8 cellular contexts compared by ENCODE assay signal in the genomic region with DNA sequence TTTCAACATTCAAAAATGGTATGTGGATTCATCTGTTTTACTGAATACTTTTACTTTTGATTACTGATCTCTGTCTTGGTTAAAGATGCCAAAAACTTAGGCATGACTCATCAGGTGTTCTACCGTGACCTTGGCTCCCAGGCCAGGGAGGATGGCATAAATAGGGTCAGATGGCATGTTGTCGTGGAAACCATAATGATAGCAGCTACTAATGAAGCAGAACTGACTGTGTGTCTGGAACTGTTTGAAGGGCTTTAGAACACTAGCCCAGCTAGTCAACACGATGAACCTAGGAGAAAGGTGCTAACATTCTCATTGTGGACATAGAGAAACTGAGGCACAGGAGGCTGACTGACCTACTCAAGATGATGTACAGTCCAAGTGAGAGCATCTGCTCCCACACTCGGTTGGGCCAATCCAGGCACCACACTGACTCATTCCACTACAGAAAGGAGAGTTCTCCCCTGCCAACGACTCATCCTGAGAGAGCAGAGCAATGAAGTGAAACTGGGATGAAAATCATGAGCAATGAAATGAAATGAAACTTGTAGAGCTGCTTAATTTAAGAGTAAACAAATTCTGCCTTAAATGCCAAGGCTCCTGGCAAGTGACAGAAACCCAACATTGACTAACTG.
DNase-seq lines count a peak whose midpoint lies in the region; ATAC-seq, FAIRE-seq and TF ChIP-seq lines count a peak whose summit lies in the region.

No MANE protein-coding gene starts in this region.

- FAIRE-seq in bronchial epithelial cell (lab: Jason Lieb, UNC), result no peak

- H3K36me3 Mint-ChIP-seq in CD8-positive, alpha-beta memory T cell, result peaks cover 0 to 3% (median 0%) of the 10 kb centered on the region in 3 donors

- H3K27me3 ChIP-seq in CD8-positive, alpha-beta memory T cell (ENCODE audit: insufficient read depth, low read length, poor library complexity, severe bottlenecking), result no peaks in the 10 kb centered on the region
- no peaks in the 10 kb centered on the region for H3K27me3 ChIP-seq in bronchial epithelial cell (ENCODE audit: control insufficient read depth, insufficient read depth, low read length)
- H3K27me3 ChIP-seq in right cardiac atrium (ENCODE audit: control insufficient read depth, insufficient read depth), result no peaks in the 10 kb centered on the region

- H3K9me3 ChIP-seq in CD8-positive, alpha-beta memory T cell (ENCODE audit: low read length), result no peaks in the 10 kb centered on the region
- no peaks in the 10 kb centered on the region for H3K9me3 ChIP-seq in right cardiac atrium (ENCODE audit: control insufficient read depth, low read length)

- H3K36me3 ChIP-seq in CD8-positive, alpha-beta memory T cell (ENCODE audit: insufficient read depth, low read length), result no peaks in the 10 kb centered on the region
- no peaks in the 10 kb centered on the region for H3K36me3 ChIP-seq in bronchial epithelial cell (ENCODE audit: control insufficient read depth, insufficient read depth, low read length)

- DNase-seq in CD8-positive, alpha-beta memory T cell, result no peak
- DNase-seq in bronchial epithelial cell (ENCODE audit: low read depth), result peak; percentile 7
- no peak for DNase-seq in HT-29 (ENCODE audit: low spot score)
- DNase-seq in Right ventricle myocardium superior, result no peak
- DNase-seq in right cardiac atrium, result no peak
- no peak for DNase-seq in H4 (ENCODE audit: low spot score)

- intact Hi-C loops in Right ventricle myocardium superior (cut with DNase I), result no loop called here
- intact Hi-C loops in right cardiac atrium (cut with DNase I), result no loop called here

- ATAC-seq in GM19468 (IDR thresholded peaks at IDR 0.05; ENCODE audit: extremely low read depth, unreplicated experiment), result peak; percentile 27
- peak; percentile 76 for ATAC-seq in HG03457 (IDR thresholded peaks at IDR 0.05; ENCODE audit: unreplicated experiment)
- no peak for ATAC-seq in Right ventricle myocardium superior (ENCODE audit: poor library complexity)
- no peak for ATAC-seq in right cardiac atrium

- H3K27me3 Mint-ChIP-seq in CD8-positive, alpha-beta memory T cell, result no peaks in the 10 kb centered on the region

- H3K9me3 Mint-ChIP-seq in CD8-positive, alpha-beta memory T cell, result peaks cover 0 to 2% (median 0%) of the 10 kb centered on the region in 5 donors

- H3K4me1 ChIP-seq in CD8-positive, alpha-beta memory T cell (ENCODE audit: insufficient read depth, low read length), result peaks cover 8% of the 10 kb centered on the region
- H3K4me1 ChIP-seq in right cardiac atrium (ENCODE audit: control insufficient read depth, insufficient read depth, low read length), result no peaks in the 10 kb centered on the region

- CTCF ChIA-PET in CD8-positive, alpha-beta memory T cell (lab: Charles Lee), result interaction anchor here (1.4 kb wide), 1 partner anchor 9 kb away, joined by 6 read pairs; no protein-coding TSS in a partner anchor

- H3K27ac ChIP-seq in CD8-positive, alpha-beta memory T cell (ENCODE audit: low read depth, low read length), result no peak overlapping the region
- H3K27ac ChIP-seq in right cardiac atrium (ENCODE audit: low read length), result no peak overlapping the region

- no peak overlapping the region for H3K4me3 ChIP-seq in CD8-positive, alpha-beta memory T cell (ENCODE audit: low read length)
- H3K4me3 ChIP-seq in bronchial epithelial cell (ENCODE audit: low read depth, low read length) (no peak overlapping the region), right cardiac atrium (ENCODE audit: low read length) (no peak overlapping the region)

- POLR2A ChIA-PET in CD8-positive, alpha-beta memory T cell (lab: Charles Lee), result no interaction called here

- H3K4me1 Mint-ChIP-seq in CD8-positive, alpha-beta memory T cell, result peaks cover 19 to 29% (median 27%) of the 10 kb centered on the region in 3 donors

- 68% methylated on average over 5 of the region's 5 CpGs for WGBS in right cardiac atrium

- no peak for TF ChIP-seq CTCF in bronchial epithelial cell (IDR thresholded peaks at IDR 0.05; ENCODE audit: insufficient read depth, low read length, severe bottlenecking)

- H3K27ac Mint-ChIP-seq in CD8-positive, alpha-beta memory T cell, result peak overlapping the region in 7 of 8 donors; percentile 2 to 88 (median 36)

- H3K4me3 Mint-ChIP-seq in CD8-positive, alpha-beta memory T cell, result peak overlapping the region; percentile 34 to 89 (median 86)

Comparison
In these comparisons a context has a peak if more than half of its experiments do, and no peak if none do; other contexts are left out.
1. ATAC-seq: peak in GM19468 (single experiment) and HG03457 (single experiment); none in Right ventricle myocardium superior (single experiment) and right cardiac atrium (0 of 2).